In the genomic region with DNA sequence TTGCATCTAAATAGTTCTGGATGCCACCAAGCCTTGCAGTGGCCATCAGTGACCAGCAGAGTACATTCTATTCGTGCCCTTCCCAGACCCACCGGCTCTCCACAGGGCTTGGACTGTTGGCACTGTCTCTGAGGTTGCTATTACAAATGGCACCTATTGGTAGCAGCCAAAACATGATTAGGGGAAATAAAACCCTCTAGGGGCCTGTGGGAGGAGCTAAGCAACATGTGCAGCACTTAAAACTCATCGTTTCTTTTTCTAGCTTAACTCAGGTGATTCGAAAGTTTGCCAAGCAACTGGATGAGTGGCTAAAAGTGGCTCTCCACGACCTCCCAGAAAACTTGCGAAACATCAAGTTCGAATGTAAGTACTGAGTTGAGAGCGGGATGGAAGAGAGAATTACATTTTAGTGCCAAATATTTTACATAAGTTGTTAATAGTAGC, we compare ENCODE assay signal across 2 cellular contexts.
TF ChIP-seq lines count a peak whose summit lies in the region.

No MANE protein-coding gene starts in this region.

TF ChIP-seq in HEK293T, 16 proteins besides CTCF, POLR2A, EP300 and RAD21 (continued from another document):
- TF ChIP-seq, protein P1, sequence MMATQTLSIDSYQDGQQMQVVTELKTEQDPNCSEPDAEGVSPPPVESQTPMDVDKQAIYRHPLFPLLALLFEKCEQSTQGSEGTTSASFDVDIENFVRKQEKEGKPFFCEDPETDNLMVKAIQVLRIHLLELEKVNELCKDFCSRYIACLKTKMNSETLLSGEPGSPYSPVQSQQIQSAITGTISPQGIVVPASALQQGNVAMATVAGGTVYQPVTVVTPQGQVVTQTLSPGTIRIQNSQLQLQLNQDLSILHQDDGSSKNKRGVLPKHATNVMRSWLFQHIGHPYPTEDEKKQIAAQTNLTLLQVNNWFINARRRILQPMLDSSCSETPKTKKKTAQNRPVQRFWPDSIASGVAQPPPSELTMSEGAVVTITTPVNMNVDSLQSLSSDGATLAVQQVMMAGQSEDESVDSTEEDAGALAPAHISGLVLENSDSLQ (IDR thresholded peaks at IDR 0.05), result no peak
- TF ChIP-seq SUZ12 (IDR thresholded peaks at IDR 0.05) (no peak), FOXA1 (IDR thresholded peaks at IDR 0.05) (no peak), CTBP1 (IDR thresholded peaks at IDR 0.05; ENCODE audit: borderline replicate concordance) (no peak)

TF ChIP-seq in WTC11, 78 proteins besides CTCF, POLR2A, EP300 and RAD21 (continued from another document):
- TF ChIP-seq ZNF317 (CRISPR knock-in tag; IDR thresholded peaks at IDR 0.05; ENCODE audit: borderline replicate concordance, low read depth) (no peak), ZNF671 (CRISPR knock-in tag; IDR thresholded peaks at IDR 0.05) (no peak), IRF2 (CRISPR knock-in tag; IDR thresholded peaks at IDR 0.05; ENCODE audit: borderline replicate concordance, low read depth) (no peak), ZBTB21 (CRISPR knock-in tag; IDR thresholded peaks at IDR 0.05; ENCODE audit: borderline replicate concordance) (no peak), JAZF1 (CRISPR knock-in tag; IDR thresholded peaks at IDR 0.05) (no peak), ZNF423 (CRISPR knock-in tag; IDR thresholded peaks at IDR 0.05) (no peak), ZNF121 (CRISPR knock-in tag; IDR thresholded peaks at IDR 0.05) (no peak), CREB1 (CRISPR knock-in tag; IDR thresholded peaks at IDR 0.05) (no peak), MYBL2 (CRISPR knock-in tag; IDR thresholded peaks at IDR 0.05) (no peak)
- TF ChIP-seq, protein P2, sequence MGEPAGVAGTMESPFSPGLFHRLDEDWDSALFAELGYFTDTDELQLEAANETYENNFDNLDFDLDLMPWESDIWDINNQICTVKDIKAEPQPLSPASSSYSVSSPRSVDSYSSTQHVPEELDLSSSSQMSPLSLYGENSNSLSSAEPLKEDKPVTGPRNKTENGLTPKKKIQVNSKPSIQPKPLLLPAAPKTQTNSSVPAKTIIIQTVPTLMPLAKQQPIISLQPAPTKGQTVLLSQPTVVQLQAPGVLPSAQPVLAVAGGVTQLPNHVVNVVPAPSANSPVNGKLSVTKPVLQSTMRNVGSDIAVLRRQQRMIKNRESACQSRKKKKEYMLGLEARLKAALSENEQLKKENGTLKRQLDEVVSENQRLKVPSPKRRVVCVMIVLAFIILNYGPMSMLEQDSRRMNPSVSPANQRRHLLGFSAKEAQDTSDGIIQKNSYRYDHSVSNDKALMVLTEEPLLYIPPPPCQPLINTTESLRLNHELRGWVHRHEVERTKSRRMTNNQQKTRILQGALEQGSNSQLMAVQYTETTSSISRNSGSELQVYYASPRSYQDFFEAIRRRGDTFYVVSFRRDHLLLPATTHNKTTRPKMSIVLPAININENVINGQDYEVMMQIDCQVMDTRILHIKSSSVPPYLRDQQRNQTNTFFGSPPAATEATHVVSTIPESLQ (CRISPR knock-in tag; IDR thresholded peaks at IDR 0.05), result no peak
- TF ChIP-seq, protein P3, sequence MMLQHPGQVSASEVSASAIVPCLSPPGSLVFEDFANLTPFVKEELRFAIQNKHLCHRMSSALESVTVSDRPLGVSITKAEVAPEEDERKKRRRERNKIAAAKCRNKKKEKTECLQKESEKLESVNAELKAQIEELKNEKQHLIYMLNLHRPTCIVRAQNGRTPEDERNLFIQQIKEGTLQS (CRISPR knock-in tag; conservative IDR thresholded peaks at IDR 0.05), result no peak
- TF ChIP-seq, protein P4, sequence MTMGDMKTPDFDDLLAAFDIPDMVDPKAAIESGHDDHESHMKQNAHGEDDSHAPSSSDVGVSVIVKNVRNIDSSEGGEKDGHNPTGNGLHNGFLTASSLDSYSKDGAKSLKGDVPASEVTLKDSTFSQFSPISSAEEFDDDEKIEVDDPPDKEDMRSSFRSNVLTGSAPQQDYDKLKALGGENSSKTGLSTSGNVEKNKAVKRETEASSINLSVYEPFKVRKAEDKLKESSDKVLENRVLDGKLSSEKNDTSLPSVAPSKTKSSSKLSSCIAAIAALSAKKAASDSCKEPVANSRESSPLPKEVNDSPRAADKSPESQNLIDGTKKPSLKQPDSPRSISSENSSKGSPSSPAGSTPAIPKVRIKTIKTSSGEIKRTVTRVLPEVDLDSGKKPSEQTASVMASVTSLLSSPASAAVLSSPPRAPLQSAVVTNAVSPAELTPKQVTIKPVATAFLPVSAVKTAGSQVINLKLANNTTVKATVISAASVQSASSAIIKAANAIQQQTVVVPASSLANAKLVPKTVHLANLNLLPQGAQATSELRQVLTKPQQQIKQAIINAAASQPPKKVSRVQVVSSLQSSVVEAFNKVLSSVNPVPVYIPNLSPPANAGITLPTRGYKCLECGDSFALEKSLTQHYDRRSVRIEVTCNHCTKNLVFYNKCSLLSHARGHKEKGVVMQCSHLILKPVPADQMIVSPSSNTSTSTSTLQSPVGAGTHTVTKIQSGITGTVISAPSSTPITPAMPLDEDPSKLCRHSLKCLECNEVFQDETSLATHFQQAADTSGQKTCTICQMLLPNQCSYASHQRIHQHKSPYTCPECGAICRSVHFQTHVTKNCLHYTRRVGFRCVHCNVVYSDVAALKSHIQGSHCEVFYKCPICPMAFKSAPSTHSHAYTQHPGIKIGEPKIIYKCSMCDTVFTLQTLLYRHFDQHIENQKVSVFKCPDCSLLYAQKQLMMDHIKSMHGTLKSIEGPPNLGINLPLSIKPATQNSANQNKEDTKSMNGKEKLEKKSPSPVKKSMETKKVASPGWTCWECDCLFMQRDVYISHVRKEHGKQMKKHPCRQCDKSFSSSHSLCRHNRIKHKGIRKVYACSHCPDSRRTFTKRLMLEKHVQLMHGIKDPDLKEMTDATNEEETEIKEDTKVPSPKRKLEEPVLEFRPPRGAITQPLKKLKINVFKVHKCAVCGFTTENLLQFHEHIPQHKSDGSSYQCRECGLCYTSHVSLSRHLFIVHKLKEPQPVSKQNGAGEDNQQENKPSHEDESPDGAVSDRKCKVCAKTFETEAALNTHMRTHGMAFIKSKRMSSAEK (CRISPR knock-in tag; IDR thresholded peaks at IDR 0.05; ENCODE audit: borderline replicate concordance), result no peak
TF ChIP-seq in WTC11: peak in this region for 0.
